ENCODE assay signal across 1 cellular context in genomic region chr11:34239465-34240149, GRCh38.
TF ChIP-seq lines count a peak whose summit lies in the region.

No MANE protein-coding gene starts in this region.

TF ChIP-seq in GM23338, 12 proteins besides CTCF, POLR2A, EP300 and RAD21 (continued from another document):
- no peak for TF ChIP-seq ZNF114 (CRISPR knock-in tag; IDR thresholded peaks at IDR 0.05)
- TF ChIP-seq POLR2AphosphoS5 (IDR thresholded peaks at IDR 0.05; ENCODE audit: low read depth): no peak
- TF ChIP-seq ZNF462 (CRISPR knock-in tag; IDR thresholded peaks at IDR 0.05): no peak
- TF ChIP-seq ZNF331 (CRISPR knock-in tag; IDR thresholded peaks at IDR 0.05; ENCODE audit: low read depth): no peak
- no peak for TF ChIP-seq REST (IDR thresholded peaks at IDR 0.05; ENCODE audit: unreplicated experiment)
TF ChIP-seq in GM23338: peak in this region for 0.
